16 cellular contexts compared by ENCODE assay signal in the genomic region with DNA sequence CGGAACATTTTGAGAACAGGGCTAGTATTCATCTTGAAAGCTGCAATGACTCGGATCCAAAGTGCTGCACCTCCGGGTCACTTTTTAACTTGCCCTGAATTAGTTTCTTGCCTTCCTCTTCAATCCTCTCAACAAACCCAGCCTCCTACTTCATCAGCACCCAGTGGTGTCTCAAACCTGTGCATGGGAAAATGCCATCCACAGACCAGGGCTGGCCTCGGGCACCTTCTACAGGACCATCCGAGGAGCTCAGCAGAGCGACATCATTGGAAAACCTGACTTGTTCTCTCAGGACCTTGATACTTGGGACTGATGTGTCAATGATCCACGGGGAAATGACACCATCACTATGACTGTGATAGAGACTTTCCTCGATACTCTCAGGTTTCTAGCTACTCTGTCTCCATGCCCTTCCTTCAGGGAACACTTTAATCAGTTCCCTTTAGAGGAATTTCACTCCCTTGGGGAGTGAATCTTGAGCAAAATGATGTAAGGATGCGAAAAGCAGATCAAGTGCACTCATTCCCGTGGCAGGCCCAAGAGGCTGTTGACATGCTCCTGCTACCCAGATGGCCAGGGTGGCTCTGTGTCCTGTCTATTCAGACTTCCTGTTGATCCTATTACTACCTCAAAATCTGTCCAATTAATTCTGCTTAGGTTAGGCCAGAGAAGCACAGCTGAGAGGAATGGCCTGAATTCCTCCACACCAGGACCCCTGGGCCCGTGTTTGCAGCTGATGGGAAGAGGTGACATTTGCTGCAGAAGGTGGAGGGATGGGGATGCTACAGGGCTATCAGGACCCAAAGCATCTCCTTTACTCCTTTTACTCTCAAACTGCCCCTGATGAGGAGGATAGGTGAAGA.
DNase-seq lines count a peak whose midpoint lies in the region; ATAC-seq and TF ChIP-seq lines count a peak whose summit lies in the region.
"Had no signal": no experiment of that assay in that cellular context is flagged by ENCODE, and none has a peak within 500 bp of the region (broad histone marks: within the 10 kb centered on the region; RNA-seq: fewer than 3 reads in every experiment).

No MANE protein-coding gene starts in this region.

- TF ChIP-seq CTCF in nephron (IDR thresholded peaks at IDR 0.05; ENCODE audit: unreplicated experiment in 3 of 3) (no peak), vagina (IDR thresholded peaks at IDR 0.05) (no peak)

- H3K27ac Mint-ChIP-seq in activated CD8-positive, alpha-beta memory T cell treated with anti-CD3 and anti-CD28 coated beads, Interleukin-2, amount 10 ng/mL, durations not matched to agents 7 days and 5 days = no peak overlapping the region
- H3K27ac Mint-ChIP-seq in nephron = peak overlapping the region in 2 of 3 experiments; percentile 31 to 37
- no peak overlapping the region for H3K27ac Mint-ChIP-seq in activated CD4-positive, alpha-beta T cell treated with anti-CD3 and anti-CD28 coated beads, Interleukin-2, amount 10 ng/mL, durations not matched to agents 7 days and 5 days
- H3K27ac Mint-ChIP-seq: CD8-positive, alpha-beta T cell had no signal

- peak; percentile 23 for DNase-seq in activated CD8-positive, alpha-beta memory T cell treated with anti-CD3 and anti-CD28 coated beads, Interleukin-2, amount 10 ng/mL, durations not matched to agents 7 days and 5 days
- DNase-seq in activated CD8-positive, alpha-beta memory T cell treated with anti-CD3 and anti-CD28 coated beads for 24 hours = no peak
- DNase-seq in cerebellar cortex (ENCODE audit: low spot score) (peak; percentile 61), vagina (ENCODE audit: extremely low spot score in 2 of 2) (peak; percentile 43 to 47), activated gamma-delta T cell (lab: John Stamatoyannopoulos, UW) (no peak), NCI-H1436 treated with DMSO at 0.1 percent for 48 hours (lab: John Stamatoyannopoulos, UW) (no peak)
- no peak for DNase-seq in activated CD4-positive, alpha-beta T cell treated with anti-CD3 and anti-CD28 coated beads, Interleukin-2, amount 10 ng/mL, durations not matched to agents 7 days and 5 days
- DNase-seq: CD8-positive, alpha-beta T cell; KG1; NCI-H146; NCI-H2081; NCI-H526; NK-92 treated with Interleukin-12 subunit alpha and Interleukin-12 subunit beta, amount 100 ng/mL, for 24 hours; SHP77 treated with DMSO at 0.1 percent for 48 hours had no signal

- H3K36me3 Mint-ChIP-seq in activated CD8-positive, alpha-beta memory T cell treated with anti-CD3 and anti-CD28 coated beads, Interleukin-2, amount 10 ng/mL, durations not matched to agents 7 days and 5 days = no peaks in the 10 kb centered on the region
- no peaks in the 10 kb centered on the region for H3K36me3 Mint-ChIP-seq in nephron (ENCODE audit: low read depth)
- H3K36me3 Mint-ChIP-seq in activated CD4-positive, alpha-beta T cell treated with anti-CD3 and anti-CD28 coated beads, Interleukin-2, amount 10 ng/mL, durations not matched to agents 7 days and 5 days (ENCODE audit: low read depth) = no peaks in the 10 kb centered on the region
- H3K36me3 Mint-ChIP-seq: CD8-positive, alpha-beta T cell had no signal

- intact Hi-C loops in vagina (cut with DNase I) = no loop called here

- CTCF ChIA-PET in activated CD8-positive, alpha-beta memory T cell treated with anti-CD3 and anti-CD28 coated beads, Interleukin-2, amount 10 ng/mL, durations not matched to agents 7 days and 5 days (lab: Charles Lee) = no interaction called here
- CTCF ChIA-PET in activated CD4-positive, alpha-beta T cell treated with anti-CD3 and anti-CD28 coated beads, Interleukin-2, amount 10 ng/mL, durations not matched to agents 7 days and 5 days (lab: Charles Lee) = no interaction called here

- H3K36me3 ChIP-seq in vagina = no peaks in the 10 kb centered on the region

- TF ChIP-seq POLR2A in vagina (IDR thresholded peaks at IDR 0.05) = no peak

- POLR2A ChIA-PET in activated CD4-positive, alpha-beta T cell treated with anti-CD3 and anti-CD28 coated beads, Interleukin-2, amount 10 ng/mL, durations not matched to agents 7 days and 5 days (lab: Charles Lee) = no interaction called here

- no peaks in the 10 kb centered on the region for H3K9me3 Mint-ChIP-seq in activated CD8-positive, alpha-beta memory T cell treated with anti-CD3 and anti-CD28 coated beads, Interleukin-2, amount 10 ng/mL, durations not matched to agents 7 days and 5 days (ENCODE audit: low read depth)
- H3K9me3 Mint-ChIP-seq in nephron = no peaks in the 10 kb centered on the region
- H3K9me3 Mint-ChIP-seq in activated CD4-positive, alpha-beta T cell treated with anti-CD3 and anti-CD28 coated beads, Interleukin-2, amount 10 ng/mL, durations not matched to agents 7 days and 5 days = no peaks in the 10 kb centered on the region
- H3K9me3 Mint-ChIP-seq: CD8-positive, alpha-beta T cell had no signal

- no peak overlapping the region for H3K4me3 ChIP-seq in vagina

- no peak for ATAC-seq in activated CD8-positive, alpha-beta memory T cell treated with anti-CD3 and anti-CD28 coated beads, Interleukin-2, amount 10 ng/mL, durations not matched to agents 7 days and 5 days
- ATAC-seq: CD8-positive, alpha-beta T cell; HepG2 had no signal

- H3K27me3 Mint-ChIP-seq in activated CD8-positive, alpha-beta memory T cell treated with anti-CD3 and anti-CD28 coated beads, Interleukin-2, amount 10 ng/mL, durations not matched to agents 7 days and 5 days = no peaks in the 10 kb centered on the region
- H3K27me3 Mint-ChIP-seq in nephron (ENCODE audit: low read depth) = peaks cover 36% of the 10 kb centered on the region
- H3K27me3 Mint-ChIP-seq in activated CD4-positive, alpha-beta T cell treated with anti-CD3 and anti-CD28 coated beads, Interleukin-2, amount 10 ng/mL, durations not matched to agents 7 days and 5 days = no peaks in the 10 kb centered on the region

- no peak overlapping the region for H3K27ac ChIP-seq in vagina

- H3K9me3 ChIP-seq in vagina = no peaks in the 10 kb centered on the region

- H3K4me1 Mint-ChIP-seq in activated CD8-positive, alpha-beta memory T cell treated with anti-CD3 and anti-CD28 coated beads, Interleukin-2, amount 10 ng/mL, durations not matched to agents 7 days and 5 days = no peaks in the 10 kb centered on the region
- H3K4me1 Mint-ChIP-seq in nephron = peaks cover 26% of the 10 kb centered on the region
- no peaks in the 10 kb centered on the region for H3K4me1 Mint-ChIP-seq in activated CD4-positive, alpha-beta T cell treated with anti-CD3 and anti-CD28 coated beads, Interleukin-2, amount 10 ng/mL, durations not matched to agents 7 days and 5 days

- H3K4me3 Mint-ChIP-seq in activated CD8-positive, alpha-beta memory T cell treated with anti-CD3 and anti-CD28 coated beads, Interleukin-2, amount 10 ng/mL, durations not matched to agents 7 days and 5 days = no peak overlapping the region
- H3K4me3 Mint-ChIP-seq in nephron = no peak overlapping the region
- H3K4me3 Mint-ChIP-seq in activated CD4-positive, alpha-beta T cell treated with anti-CD3 and anti-CD28 coated beads, Interleukin-2, amount 10 ng/mL, durations not matched to agents 7 days and 5 days = no peak overlapping the region
- H3K4me3 Mint-ChIP-seq: CD8-positive, alpha-beta T cell had no signal

- H3K27me3 ChIP-seq in vagina = no peaks in the 10 kb centered on the region

- H3K4me1 ChIP-seq in vagina = no peaks in the 10 kb centered on the region

Comparison
In these comparisons a context has a peak if more than half of its experiments do, and no peak if none do; other contexts are left out.
1. DNase-seq: peak in activated CD8-positive, alpha-beta memory T cell treated with anti-CD3 and anti-CD28 coated beads, Interleukin-2, amount 10 ng/mL, durations not matched to agents 7 days and 5 days (single experiment), cerebellar cortex (single experiment) and vagina (2 of 2); none in activated CD8-positive, alpha-beta memory T cell treated with anti-CD3 and anti-CD28 coated beads for 24 hours (single experiment), activated gamma-delta T cell (single experiment), NCI-H1436 treated with DMSO at 0.1 percent for 48 hours (single experiment) and activated CD4-positive, alpha-beta T cell treated with anti-CD3 and anti-CD28 coated beads, Interleukin-2, amount 10 ng/mL, durations not matched to agents 7 days and 5 days (single experiment).
2. H3K27ac Mint-ChIP-seq: peak in nephron (2 of 3); none in activated CD8-positive, alpha-beta memory T cell treated with anti-CD3 and anti-CD28 coated beads, Interleukin-2, amount 10 ng/mL, durations not matched to agents 7 days and 5 days (single experiment) and activated CD4-positive, alpha-beta T cell treated with anti-CD3 and anti-CD28 coated beads, Interleukin-2, amount 10 ng/mL, durations not matched to agents 7 days and 5 days (single experiment).